In genomic region chr12:57895337-57896138, GRCh38 we compare ENCODE assay signal across 8 cellular contexts. TPM values are rescaled to one million over a fixed set of nuclear protein-coding genes. Genes with fewer than 3 reads are reported as not detected.
DNase-seq lines count a peak whose midpoint lies in the region; ATAC-seq and TF ChIP-seq lines count a peak whose summit lies in the region.

No MANE protein-coding gene starts in this region.

- H3K36me3 Mint-ChIP-seq in T-helper 2 cell treated with Interferon-gamma antibody and Interleukin-4, amounts not matched to agents 5 μg/mL and 100 μg/mL, for 36 hours (ENCODE audit: low read depth) = no peaks in the 10 kb centered on the region
- peaks cover 2% of the 10 kb centered on the region for H3K36me3 Mint-ChIP-seq in activated naive CD8-positive, alpha-beta T cell treated with anti-CD3 and anti-CD28 coated beads for 36 hours

- in situ Hi-C loops in GM13976 (cut with MboI; ENCODE audit: low sequenced_read_pairs, unreplicated experiment) = no loop called here

- H3K4me3 ChIP-seq in left lung (peak overlapping the region in 1 of 2 donors; percentile 44), suprapubic skin (no peak overlapping the region)

- peaks cover 80 to 88% of the 10 kb centered on the region in 2 donors for H3K4me1 ChIP-seq in left lung
- H3K4me1 ChIP-seq in suprapubic skin = peaks cover 83% of the 10 kb centered on the region

- H3K27ac Mint-ChIP-seq in T-helper 2 cell treated with Interferon-gamma antibody and Interleukin-4, amounts not matched to agents 5 μg/mL and 100 μg/mL, for 36 hours = no peak overlapping the region
- H3K27ac Mint-ChIP-seq in activated naive CD8-positive, alpha-beta T cell treated with anti-CD3 and anti-CD28 coated beads for 36 hours = peak overlapping the region; percentile 60

- no peak for DNase-seq in T-helper 2 cell treated with Interferon-gamma antibody and Interleukin-4, amounts not matched to agents 5 μg/mL and 100 μg/mL, for 36 hours (ENCODE audit: low spot score)
- DNase-seq in T-helper 2 cell (no peak), left lung (no peak), suprapubic skin (ENCODE audit: low spot score in 2 of 2) (peak in 1 of 2 donors; percentile 16), GM13976 (ENCODE audit: low spot score) (no peak)
- no peak for DNase-seq in activated naive CD8-positive, alpha-beta T cell treated with anti-CD3 and anti-CD28 coated beads for 36 hours
- no peak for DNase-seq in activated CD4-positive, alpha-beta T cell treated with anti-CD3 and anti-CD28 coated beads for 48 hours

- peaks cover 5% of the 10 kb centered on the region for H3K27me3 Mint-ChIP-seq in T-helper 2 cell treated with Interferon-gamma antibody and Interleukin-4, amounts not matched to agents 5 μg/mL and 100 μg/mL, for 36 hours (ENCODE audit: low read depth)
- H3K27me3 Mint-ChIP-seq in activated naive CD8-positive, alpha-beta T cell treated with anti-CD3 and anti-CD28 coated beads for 36 hours = no peaks in the 10 kb centered on the region

- intact Hi-C loops in left lung (cut with DNase I) = loop anchor here (5.0 to 10.0 kb wide), 2 partner anchors 63 to 71 kb away; no protein-coding TSS in a partner anchor

- H3K36me3 ChIP-seq in left lung = no peaks in the 10 kb centered on the region
- no peaks in the 10 kb centered on the region for H3K36me3 ChIP-seq in suprapubic skin

- H3K27me3 ChIP-seq in left lung (peaks cover 0 to 11% of the 10 kb centered on the region in 2 donors), suprapubic skin (no peaks in the 10 kb centered on the region)

- TF ChIP-seq EP300 in suprapubic skin (IDR thresholded peaks at IDR 0.05) = no peak

- TF ChIP-seq CTCF in left lung (IDR thresholded peaks at IDR 0.05) (no peak), suprapubic skin (IDR thresholded peaks at IDR 0.05) (no peak), GM13976 (IDR thresholded peaks at IDR 0.05; ENCODE audit: borderline replicate concordance, control extremely low read depth, extremely low read depth, insufficient read depth, missing control alignments) (no peak)

- peaks cover 47% of the 10 kb centered on the region for H3K4me1 Mint-ChIP-seq in T-helper 2 cell treated with Interferon-gamma antibody and Interleukin-4, amounts not matched to agents 5 μg/mL and 100 μg/mL, for 36 hours (ENCODE audit: low read depth)
- peaks cover 61% of the 10 kb centered on the region for H3K4me1 Mint-ChIP-seq in activated naive CD8-positive, alpha-beta T cell treated with anti-CD3 and anti-CD28 coated beads for 36 hours

- no peaks in the 10 kb centered on the region for H3K9me3 Mint-ChIP-seq in T-helper 2 cell treated with Interferon-gamma antibody and Interleukin-4, amounts not matched to agents 5 μg/mL and 100 μg/mL, for 36 hours
- H3K9me3 Mint-ChIP-seq in activated naive CD8-positive, alpha-beta T cell treated with anti-CD3 and anti-CD28 coated beads for 36 hours = no peaks in the 10 kb centered on the region

- H3K9me3 ChIP-seq in left lung (no peaks in the 10 kb centered on the region), suprapubic skin (no peaks in the 10 kb centered on the region)

- 60% methylated on average over 5 of the region's 5 CpGs for WGBS in suprapubic skin

- peak overlapping the region; percentile 50 for H3K4me3 Mint-ChIP-seq in T-helper 2 cell treated with Interferon-gamma antibody and Interleukin-4, amounts not matched to agents 5 μg/mL and 100 μg/mL, for 36 hours
- H3K4me3 Mint-ChIP-seq in activated naive CD8-positive, alpha-beta T cell treated with anti-CD3 and anti-CD28 coated beads for 36 hours = peak overlapping the region; percentile 62

- no peak for ATAC-seq in left lung
- ATAC-seq in GM18511 (IDR thresholded peaks at IDR 0.05; ENCODE audit: unreplicated experiment) = no peak

- TF ChIP-seq POLR2A in suprapubic skin (IDR thresholded peaks at IDR 0.05) = no peak

- peak overlapping the region; percentile 93 to 96 for H3K27ac ChIP-seq in left lung
- H3K27ac ChIP-seq in suprapubic skin = peak overlapping the region; percentile 92

RNA-seq across cellular contexts. Expression of gene ATP23, which starts 45.8 kb away (rescaled TPM):
- total RNA-seq in activated naive CD8-positive, alpha-beta T cell treated with anti-CD3 and anti-CD28 coated beads for 36 hours = 10 to 100 TPM; 13.2 to 13.8 TPM
- total RNA-seq in left lung (1 to 10 TPM; 6.1 to 6.4 TPM), suprapubic skin (10 to 100 TPM in 1 of 4 donors, 1 to 10 TPM in 3; 4.4 to 12.0 (median 7.5) TPM)

RNA-seq across cellular contexts. Expression of gene CTDSP2, which starts 49.0 kb away (rescaled TPM):
- 10 to 100 TPM; 91.4 to 94.3 TPM for total RNA-seq in activated naive CD8-positive, alpha-beta T cell treated with anti-CD3 and anti-CD28 coated beads for 36 hours
- total RNA-seq in left lung (100 to 1,000 TPM; 179 to 210 TPM), suprapubic skin (100 to 1,000 TPM; 147 to 240 (median 215) TPM)
